8 cellular contexts compared by ENCODE assay signal in genomic region chr15:90190606-90191343, GRCh38. TPM values are rescaled to one million over a fixed set of nuclear protein-coding genes. Genes with fewer than 3 reads are reported as not detected.
DNase-seq lines count a peak whose midpoint lies in the region; ATAC-seq, FAIRE-seq and TF ChIP-seq lines count a peak whose summit lies in the region.

No MANE protein-coding gene starts in this region.

- no peak for DNase-seq in coronary artery (ENCODE audit: low spot score)
- peak; percentile 85 for DNase-seq in small intestine
- no peak for DNase-seq in islet precursor cell
- no peak for DNase-seq in nucleus accumbens (lab: John Stamatoyannopoulos, UW)
- no peak for DNase-seq in iPS-NIHi7 (ENCODE audit: extremely low spot score)

- H3K27me3 ChIP-seq in small intestine (ENCODE audit: control insufficient read depth in 2 of 2, insufficient read depth in 2 of 2, low read length in 2 of 2) = no peaks in the 10 kb centered on the region

- no peaks in the 10 kb centered on the region for H3K9me3 ChIP-seq in small intestine (ENCODE audit: control insufficient read depth, low read depth)

- ATAC-seq in GM19395 (IDR thresholded peaks at IDR 0.05; ENCODE audit: unreplicated experiment) = peak; percentile 52
- peak; percentile 41 for ATAC-seq in HG03135 (IDR thresholded peaks at IDR 0.05; ENCODE audit: unreplicated experiment)
- ATAC-seq in HG02938 (IDR thresholded peaks at IDR 0.05; ENCODE audit: unreplicated experiment) = no peak

- H3K36me3 ChIP-seq in small intestine (ENCODE audit: control insufficient read depth in 2 of 2, insufficient read depth in 2 of 2, low read length in 2 of 2) = no peaks in the 10 kb centered on the region

- no peak overlapping the region for H3K4me3 ChIP-seq in coronary artery
- no peak overlapping the region for H3K4me3 ChIP-seq in small intestine (ENCODE audit: low read depth in 1 of 2, low read length in 2 of 2)

- FAIRE-seq in small intestine (lab: Jason Lieb, UNC) = no peak

- no peak for TF ChIP-seq CTCF in coronary artery (IDR thresholded peaks at IDR 0.05)

- peaks cover 10 to 19% of the 10 kb centered on the region in 2 donors for H3K4me1 ChIP-seq in small intestine (ENCODE audit: control insufficient read depth in 2 of 2, insufficient read depth in 1 of 2, low read depth in 1 of 2, low read length in 1 of 2)

- WGBS in small intestine, 3 donors = 42 to 66% (median 46%) methylated on average over 10 of the region's 10 CpGs

- peak overlapping the region; percentile 57 to 79 for H3K27ac ChIP-seq in coronary artery
- H3K27ac ChIP-seq in small intestine (ENCODE audit: low read depth in 1 of 2, low read length in 1 of 2) = peak overlapping the region; percentile 90 to 93

RNA-seq across cellular contexts. Expression of gene SEMA4B, which starts 10.4 kb away (rescaled TPM):
- 10 to 100 TPM; 26.2 to 37.9 (median 31.8) TPM for polyA plus RNA-seq in small intestine

RNA-seq across cellular contexts. Expression of gene CIB1, which starts 43.0 kb away (rescaled TPM):
- polyA plus RNA-seq in small intestine = 100 to 1,000 TPM; 219 to 360 (median 356) TPM

RNA-seq across cellular contexts. Expression of gene GDPGP1, which starts 43.2 kb away (rescaled TPM):
- polyA plus RNA-seq in small intestine = 1 to 10 TPM; 4.9 to 7.5 (median 5.6) TPM

RNA-seq across cellular contexts. Expression of gene TTLL13, which starts 58.6 kb away (rescaled TPM):
- under 1 TPM in 2 of 3 donors, not detected in 1; 0.07 to 0.45 TPM for polyA plus RNA-seq in small intestine
